Comparison of ENCODE assay signal across 1 cellular context in genomic region chr4:128635141-128635911, GRCh38.
TF ChIP-seq lines count a peak whose summit lies in the region.

No MANE protein-coding gene starts in this region.

TF ChIP-seq in SK-N-SH, 30 proteins besides CTCF, POLR2A, EP300 and RAD21 (continued from another document):
- TF ChIP-seq REST (IDR thresholded peaks at IDR 0.05; ENCODE audit: low read depth, low read length) = no peak
- TF ChIP-seq NFIC (IDR thresholded peaks at IDR 0.05; ENCODE audit: borderline replicate concordance) = no peak
- TF ChIP-seq MXI1 (IDR thresholded peaks at IDR 0.05; ENCODE audit: low read depth, low read length) = no peak
- TF ChIP-seq RXRA (IDR thresholded peaks at IDR 0.05; ENCODE audit: borderline replicate concordance, low read depth) = no peak
- no peak for TF ChIP-seq TAF1 (IDR thresholded peaks at IDR 0.05; ENCODE audit: borderline replicate concordance, low read depth, low read length)
